In genomic region chr7:103711413-103711812, GRCh38 we compare ENCODE assay signal across 21 cellular contexts.
"Had no signal": no experiment of that assay in that cellular context is flagged by ENCODE, and none has a peak within 500 bp of the region (broad histone marks: within the 10 kb centered on the region; RNA-seq: fewer than 3 reads in every experiment).

No MANE protein-coding gene starts in this region.

- ATAC-seq: Panc1 had no signal

- DNase-seq: KBM-7, MV-4-11, NCI-H1092, NCI-H1105 treated with DMSO at 0.1 percent for 48 hours, NCI-H1417 treated with DMSO at 0.1 percent for 48 hours, NCI-H146, NCI-H1694 treated with DMSO at 0.1 percent for 48 hours, NCI-H1930, NCI-H2081, NCI-H2107, NCI-H2171, NCI-H226, NCI-H446, NCI-H510A, NCI-H524 treated with DMSO at 0.1 percent for 48 hours, NCI-H69, NCI-H774, SHP77 had no signal

- H3K27ac ChIP-seq: HL-60, RWPE1 had no signal
